In genomic region chr5:129903466-129904101, GRCh38 we compare ENCODE assay signal across 8 cellular contexts. TPM values are rescaled to one million over a fixed set of nuclear protein-coding genes. Genes with fewer than 3 reads are reported as not detected.
DNase-seq lines count a peak whose midpoint lies in the region; ATAC-seq and TF ChIP-seq lines count a peak whose summit lies in the region.

No MANE protein-coding gene starts in this region.

- no peaks in the 10 kb centered on the region for H3K36me3 ChIP-seq in PC-9 (ENCODE audit: low read depth)

- CTCF ChIA-PET in CD4-positive, alpha-beta T cell (lab: Charles Lee): no interaction called here
- CTCF ChIA-PET in PC-9 (lab: Charles Lee): no interaction called here

- no peaks in the 10 kb centered on the region for H3K36me3 Mint-ChIP-seq in CD4-positive, alpha-beta T cell (ENCODE audit: low read depth)
- H3K36me3 Mint-ChIP-seq in neural crest cell (ENCODE audit: low read depth): no peaks in the 10 kb centered on the region

- H3K4me3 ChIP-seq in PC-9 (peak overlapping the region; percentile 68), epithelial cell of esophagus (ENCODE audit: low read length) (peak overlapping the region; percentile 48)

- no TSS peak for BruUV-seq in PC-9 (replicated peaks; lab: Mats Ljungman, UMichigan)

- no peaks in the 10 kb centered on the region for H3K4me1 ChIP-seq in PC-9 (replicated peaks; ENCODE audit: insufficient read depth)

- no peak for DNase-seq in CD4-positive, alpha-beta T cell
- DNase-seq in PC-9: no peak
- DNase-seq in epithelial cell of esophagus (ENCODE audit: low read depth): peak; percentile 1
- no peak for DNase-seq in neural crest cell (ENCODE audit: low read depth, low spot score)
- DNase-seq in stimulated activated naive CD4-positive, alpha-beta T cell treated with Interleukin-2 at 50 U/mL for 16 hours (lab: John Stamatoyannopoulos, UW): no peak
- DNase-seq in DMS153 treated with DMSO at 0.1 percent for 48 hours (lab: John Stamatoyannopoulos, UW; ENCODE audit: unreplicated experiment): no peak
- no peak for DNase-seq in islet precursor cell
- no peak for DNase-seq in cerebellar cortex (ENCODE audit: low spot score)

- peak overlapping the region; percentile 98 for H3K4me2 ChIP-seq in PC-9

- H3K9me3 ChIP-seq in CD4-positive, alpha-beta T cell (ENCODE audit: control insufficient read depth, low read length): no peaks in the 10 kb centered on the region
- H3K9me3 ChIP-seq in PC-9 (ENCODE audit: insufficient read depth, low read depth): no peaks in the 10 kb centered on the region

- peaks cover 51% of the 10 kb centered on the region for H3K27me3 ChIP-seq in CD4-positive, alpha-beta T cell (ENCODE audit: control insufficient read depth, insufficient read depth, low read length)
- peaks cover 26% of the 10 kb centered on the region for H3K27me3 ChIP-seq in PC-9 (ENCODE audit: insufficient read depth, low read depth)

- peaks cover 20% of the 10 kb centered on the region for H3K4me1 Mint-ChIP-seq in CD4-positive, alpha-beta T cell (ENCODE audit: low read depth)
- H3K4me1 Mint-ChIP-seq in neural crest cell: peaks cover 22% of the 10 kb centered on the region

- no peak for ATAC-seq in CD4-positive, alpha-beta T cell (ENCODE audit: poor library complexity)

- no peak overlapping the region for H3K27ac ChIP-seq in CD4-positive, alpha-beta T cell (ENCODE audit: low read depth, low read length)
- H3K27ac ChIP-seq in PC-9: no peak overlapping the region

- peak overlapping the region; percentile 88 for H3K4me3 Mint-ChIP-seq in CD4-positive, alpha-beta T cell
- peak overlapping the region; percentile 92 for H3K4me3 Mint-ChIP-seq in neural crest cell

- no peaks in the 10 kb centered on the region for H3K9me3 Mint-ChIP-seq in CD4-positive, alpha-beta T cell
- no peaks in the 10 kb centered on the region for H3K9me3 Mint-ChIP-seq in neural crest cell

- intact Hi-C loops in CD4-positive, alpha-beta T cell (cut with DNase I, micrococcal nuclease): no loop called here
- intact Hi-C loops in PC-9 (cut with micrococcal nuclease; ENCODE audit: unreplicated experiment): loop anchor here (5.0 to 10.0 kb wide), 3 partner anchors 811 to 1209 kb away; no protein-coding TSS in a partner anchor

- no peaks in the 10 kb centered on the region for H3K79me2 ChIP-seq in PC-9 (ENCODE audit: low read depth)

- H3K27ac Mint-ChIP-seq in CD4-positive, alpha-beta T cell: no peak overlapping the region
- H3K27ac Mint-ChIP-seq in neural crest cell (ENCODE audit: unreplicated experiment): peak overlapping the region; percentile 45

- H2AFZ ChIP-seq in PC-9: peak overlapping the region; percentile 90

- H3K27me3 Mint-ChIP-seq in CD4-positive, alpha-beta T cell: peaks cover 65% of the 10 kb centered on the region
- peaks cover 63% of the 10 kb centered on the region for H3K27me3 Mint-ChIP-seq in neural crest cell (ENCODE audit: low read depth)

- H4K20me1 ChIP-seq in PC-9 (ENCODE audit: insufficient read depth): no peaks in the 10 kb centered on the region

- TF ChIP-seq CTCF in CD4-positive, alpha-beta T cell (IDR thresholded peaks at IDR 0.05): no peak
- no peak for TF ChIP-seq CTCF in PC-9 (conservative IDR thresholded peaks at IDR 0.05)
- no peak for TF ChIP-seq CTCF in epithelial cell of esophagus (IDR thresholded peaks at IDR 0.05; ENCODE audit: insufficient read depth, low read depth, low read length, missing control alignments)
- no peak for TF ChIP-seq CTCF in neural crest cell (conservative IDR thresholded peaks at IDR 0.05)

- POLR2A ChIA-PET in CD4-positive, alpha-beta T cell (lab: Charles Lee): no interaction called here
- POLR2A ChIA-PET in PC-9 (lab: Charles Lee; ENCODE audit: unreplicated experiment): no interaction called here

- H3K9me2 ChIP-seq in PC-9 (ENCODE audit: insufficient read depth): no peaks in the 10 kb centered on the region

- H3F3A ChIP-seq in PC-9 (ENCODE audit: insufficient read depth, low read depth): no peaks in the 10 kb centered on the region

RNA-seq across cellular contexts. Expression of gene CHSY3, which starts 0.7 kb away (rescaled TPM):
- not detected for total RNA-seq in CD4-positive, alpha-beta T cell
- total RNA-seq in PC-9 (2021) (0.17 and 0.33 TPM in 2 replicates), neural crest cell (0.91 and 0.98 TPM in 2 replicates)
